Comparison of ENCODE assay signal across 1 cellular context in the genomic region with DNA sequence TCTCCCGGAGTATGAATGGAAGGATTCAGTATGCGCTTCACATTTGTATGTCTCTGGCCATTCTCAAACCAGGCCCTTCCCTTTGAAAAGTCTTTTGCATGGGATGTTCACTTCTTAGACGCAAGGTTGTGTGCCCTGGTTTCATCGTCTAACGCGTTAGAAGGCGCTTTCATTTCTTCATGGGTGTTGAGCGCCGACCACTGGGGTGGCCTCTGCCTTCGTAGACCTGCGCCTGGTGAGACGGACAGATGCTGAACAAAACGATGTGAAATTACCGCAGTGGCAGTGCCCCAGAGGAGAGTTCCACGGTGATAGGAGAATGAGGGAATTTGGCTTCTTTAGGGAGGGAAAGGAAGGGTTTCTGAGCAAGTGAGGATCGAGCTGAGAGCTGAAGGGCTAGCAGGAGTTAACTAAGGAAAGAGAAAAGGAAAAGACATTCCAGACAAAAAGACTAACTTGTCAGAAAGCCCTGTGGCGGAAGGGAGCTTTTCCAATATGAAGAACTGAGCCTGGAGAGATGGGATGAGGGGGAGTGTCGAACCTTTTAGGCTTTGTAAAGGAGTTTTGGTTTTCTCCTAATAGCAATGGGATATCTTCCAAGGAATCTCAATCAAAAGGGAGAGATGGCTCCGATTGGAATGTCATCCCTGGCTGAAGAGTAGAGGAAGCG.
TF ChIP-seq lines count a peak whose summit lies in the region.

No MANE protein-coding gene starts in this region.

TF ChIP-seq in K562, 482 proteins besides CTCF, POLR2A, EP300 and RAD21 (continues in another document):
- TF ChIP-seq FOXK2 (conservative IDR thresholded peaks at IDR 0.05 in 1 of 2, IDR thresholded peaks at IDR 0.05 in 1 of 2; ENCODE audit: low read depth in 2 of 2) (peak in 1 of 2 experiments; percentile 1; a peak in 1 of 4 replicates), HDAC3 (IDR thresholded peaks at IDR 0.05; ENCODE audit: borderline replicate concordance, partially characterized antibody) (no peak), NCOA6 (IDR thresholded peaks at IDR 0.05) (0 out of 2 replicates have a peak, but pooled peaks have one; percentile 5), ZNF347 (CRISPR knock-in tag; IDR thresholded peaks at IDR 0.05; ENCODE audit: low read depth) (0 out of 2 replicates have a peak, but pooled peaks have one; percentile 7), HDAC6 (IDR thresholded peaks at IDR 0.05; ENCODE audit: low read depth, low read length) (no peak), ZNF75A (CRISPR knock-in tag; IDR thresholded peaks at IDR 0.05) (no peak), MEIS2 (IDR thresholded peaks at IDR 0.05; ENCODE audit: partially characterized antibody) (no peak), GABPA (tag; conservative IDR thresholded peaks at IDR 0.05; ENCODE audit: low read depth) (0 out of 2 replicates have a peak, but pooled peaks have one; percentile 80), XRCC5 (IDR thresholded peaks at IDR 0.05; ENCODE audit: low read depth, low read length) (peak; percentile 50; the same call in 1 of the 2 replicates), ZBTB1 (CRISPR knock-in tag; IDR thresholded peaks at IDR 0.05; ENCODE audit: borderline replicate concordance, low read depth) (no peak), NFXL1 (CRISPR knock-in tag; IDR thresholded peaks at IDR 0.05) (no peak), RBBP5 (IDR thresholded peaks at IDR 0.05; ENCODE audit: borderline replicate concordance, insufficient read depth, low read length, poor library complexity, severe bottlenecking) (peak; percentile 62), EP400 (IDR thresholded peaks at IDR 0.05) (no peak), KLF16 (IDR thresholded peaks at IDR 0.05) (no peak), ZNF212 (CRISPR knock-in tag; IDR thresholded peaks at IDR 0.05) (no peak), TEAD1 (CRISPR knock-in tag; IDR thresholded peaks at IDR 0.05) (no peak), KAT7 (CRISPR knock-in tag; IDR thresholded peaks at IDR 0.05; ENCODE audit: borderline replicate concordance) (peak; percentile 95; the same call in 1 of the 2 replicates), NFYB (IDR thresholded peaks at IDR 0.05; ENCODE audit: extremely low read depth, insufficient read length) (no peak), ZC3H8 (IDR thresholded peaks at IDR 0.05) (no peak), ZNF707 (CRISPR knock-in tag; conservative IDR thresholded peaks at IDR 0.05) (no peak), RNF2 (IDR thresholded peaks at IDR 0.05) (no peak; the same call in 1 of the 2 replicates), MAFF (IDR thresholded peaks at IDR 0.05; ENCODE audit: low read length) (no peak), ESRRB (CRISPR knock-in tag; IDR thresholded peaks at IDR 0.05; ENCODE audit: borderline replicate concordance) (no peak), FOXK1 (CRISPR knock-in tag; IDR thresholded peaks at IDR 0.05; ENCODE audit: borderline replicate concordance) (no peak), GTF2E2 (tag; IDR thresholded peaks at IDR 0.05) (peak; percentile 77; the same call in 1 of the 2 replicates), SIX5 (IDR thresholded peaks at IDR 0.05; ENCODE audit: borderline replicate concordance in 1 of 2, insufficient read depth in 1 of 2, low read depth in 1 of 2, low read length in 2 of 2) (no peak), RUNX1 (IDR thresholded peaks at IDR 0.05; ENCODE audit: low read depth) (no peak), OTX1 (CRISPR knock-in tag; IDR thresholded peaks at IDR 0.05) (peak; percentile 84; the same call in 1 of the 2 replicates), ZNF224 (CRISPR knock-in tag; IDR thresholded peaks at IDR 0.05) (no peak), BCL6 (CRISPR knock-in tag; IDR thresholded peaks at IDR 0.05) (no peak), NFIX (CRISPR knock-in tag; IDR thresholded peaks at IDR 0.05; ENCODE audit: low read depth) (no peak), MCM2 (IDR thresholded peaks at IDR 0.05; ENCODE audit: low read depth) (no peak), TGIF2 (CRISPR knock-in tag; IDR thresholded peaks at IDR 0.05) (no peak), HDGF (IDR thresholded peaks at IDR 0.05) (peak; percentile 54; the same call in 1 of the 2 replicates), ZNF165 (CRISPR knock-in tag; IDR thresholded peaks at IDR 0.05; ENCODE audit: borderline replicate concordance) (no peak), EZH2 (IDR thresholded peaks at IDR 0.05; ENCODE audit: borderline replicate concordance, low read depth, low read length) (no peak), ZNF184 (CRISPR knock-in tag; IDR thresholded peaks at IDR 0.05) (no peak), NONO (IDR thresholded peaks at IDR 0.05; ENCODE audit: low read depth in 2 of 2, low read length in 1 of 2) (no peak)
- TF ChIP-seq, protein P1, sequence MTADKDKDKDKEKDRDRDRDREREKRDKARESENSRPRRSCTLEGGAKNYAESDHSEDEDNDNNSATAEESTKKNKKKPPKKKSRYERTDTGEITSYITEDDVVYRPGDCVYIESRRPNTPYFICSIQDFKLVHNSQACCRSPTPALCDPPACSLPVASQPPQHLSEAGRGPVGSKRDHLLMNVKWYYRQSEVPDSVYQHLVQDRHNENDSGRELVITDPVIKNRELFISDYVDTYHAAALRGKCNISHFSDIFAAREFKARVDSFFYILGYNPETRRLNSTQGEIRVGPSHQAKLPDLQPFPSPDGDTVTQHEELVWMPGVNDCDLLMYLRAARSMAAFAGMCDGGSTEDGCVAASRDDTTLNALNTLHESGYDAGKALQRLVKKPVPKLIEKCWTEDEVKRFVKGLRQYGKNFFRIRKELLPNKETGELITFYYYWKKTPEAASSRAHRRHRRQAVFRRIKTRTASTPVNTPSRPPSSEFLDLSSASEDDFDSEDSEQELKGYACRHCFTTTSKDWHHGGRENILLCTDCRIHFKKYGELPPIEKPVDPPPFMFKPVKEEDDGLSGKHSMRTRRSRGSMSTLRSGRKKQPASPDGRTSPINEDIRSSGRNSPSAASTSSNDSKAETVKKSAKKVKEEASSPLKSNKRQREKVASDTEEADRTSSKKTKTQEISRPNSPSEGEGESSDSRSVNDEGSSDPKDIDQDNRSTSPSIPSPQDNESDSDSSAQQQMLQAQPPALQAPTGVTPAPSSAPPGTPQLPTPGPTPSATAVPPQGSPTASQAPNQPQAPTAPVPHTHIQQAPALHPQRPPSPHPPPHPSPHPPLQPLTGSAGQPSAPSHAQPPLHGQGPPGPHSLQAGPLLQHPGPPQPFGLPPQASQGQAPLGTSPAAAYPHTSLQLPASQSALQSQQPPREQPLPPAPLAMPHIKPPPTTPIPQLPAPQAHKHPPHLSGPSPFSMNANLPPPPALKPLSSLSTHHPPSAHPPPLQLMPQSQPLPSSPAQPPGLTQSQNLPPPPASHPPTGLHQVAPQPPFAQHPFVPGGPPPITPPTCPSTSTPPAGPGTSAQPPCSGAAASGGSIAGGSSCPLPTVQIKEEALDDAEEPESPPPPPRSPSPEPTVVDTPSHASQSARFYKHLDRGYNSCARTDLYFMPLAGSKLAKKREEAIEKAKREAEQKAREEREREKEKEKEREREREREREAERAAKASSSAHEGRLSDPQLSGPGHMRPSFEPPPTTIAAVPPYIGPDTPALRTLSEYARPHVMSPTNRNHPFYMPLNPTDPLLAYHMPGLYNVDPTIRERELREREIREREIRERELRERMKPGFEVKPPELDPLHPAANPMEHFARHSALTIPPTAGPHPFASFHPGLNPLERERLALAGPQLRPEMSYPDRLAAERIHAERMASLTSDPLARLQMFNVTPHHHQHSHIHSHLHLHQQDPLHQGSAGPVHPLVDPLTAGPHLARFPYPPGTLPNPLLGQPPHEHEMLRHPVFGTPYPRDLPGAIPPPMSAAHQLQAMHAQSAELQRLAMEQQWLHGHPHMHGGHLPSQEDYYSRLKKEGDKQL (CRISPR knock-in tag; IDR thresholded peaks at IDR 0.05; ENCODE audit: borderline replicate concordance): no peak
- TF ChIP-seq, protein P2, sequence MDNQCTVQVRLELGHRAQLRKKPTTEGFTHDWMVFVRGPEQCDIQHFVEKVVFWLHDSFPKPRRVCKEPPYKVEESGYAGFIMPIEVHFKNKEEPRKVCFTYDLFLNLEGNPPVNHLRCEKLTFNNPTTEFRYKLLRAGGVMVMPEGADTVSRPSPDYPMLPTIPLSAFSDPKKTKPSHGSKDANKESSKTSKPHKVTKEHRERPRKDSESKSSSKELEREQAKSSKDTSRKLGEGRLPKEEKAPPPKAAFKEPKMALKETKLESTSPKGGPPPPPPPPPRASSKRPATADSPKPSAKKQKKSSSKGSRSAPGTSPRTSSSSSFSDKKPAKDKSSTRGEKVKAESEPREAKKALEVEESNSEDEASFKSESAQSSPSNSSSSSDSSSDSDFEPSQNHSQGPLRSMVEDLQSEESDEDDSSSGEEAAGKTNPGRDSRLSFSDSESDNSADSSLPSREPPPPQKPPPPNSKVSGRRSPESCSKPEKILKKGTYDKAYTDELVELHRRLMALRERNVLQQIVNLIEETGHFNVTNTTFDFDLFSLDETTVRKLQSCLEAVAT (IDR thresholded peaks at IDR 0.05): peak; percentile 39 to 63; a peak in 1 of 4 replicates
- TF ChIP-seq, protein P3, sequence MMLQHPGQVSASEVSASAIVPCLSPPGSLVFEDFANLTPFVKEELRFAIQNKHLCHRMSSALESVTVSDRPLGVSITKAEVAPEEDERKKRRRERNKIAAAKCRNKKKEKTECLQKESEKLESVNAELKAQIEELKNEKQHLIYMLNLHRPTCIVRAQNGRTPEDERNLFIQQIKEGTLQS (IDR thresholded peaks at IDR 0.05): no peak
- TF ChIP-seq, protein P3 (CRISPR knock-in tag; conservative IDR thresholded peaks at IDR 0.05): no peak
- TF ChIP-seq, protein P4, sequence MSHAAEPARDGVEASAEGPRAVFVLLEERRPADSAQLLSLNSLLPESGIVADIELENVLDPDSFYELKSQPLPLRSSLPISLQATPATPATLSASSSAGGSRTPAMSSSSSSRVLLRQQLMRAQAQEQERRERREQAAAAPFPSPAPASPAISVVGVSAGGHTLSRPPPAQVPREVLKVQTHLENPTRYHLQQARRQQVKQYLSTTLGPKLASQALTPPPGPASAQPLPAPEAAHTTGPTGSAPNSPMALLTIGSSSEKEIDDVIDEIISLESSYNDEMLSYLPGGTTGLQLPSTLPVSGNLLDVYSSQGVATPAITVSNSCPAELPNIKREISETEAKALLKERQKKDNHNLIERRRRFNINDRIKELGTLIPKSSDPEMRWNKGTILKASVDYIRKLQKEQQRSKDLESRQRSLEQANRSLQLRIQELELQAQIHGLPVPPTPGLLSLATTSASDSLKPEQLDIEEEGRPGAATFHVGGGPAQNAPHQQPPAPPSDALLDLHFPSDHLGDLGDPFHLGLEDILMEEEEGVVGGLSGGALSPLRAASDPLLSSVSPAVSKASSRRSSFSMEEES (CRISPR knock-in tag; IDR thresholded peaks at IDR 0.05): no peak
- TF ChIP-seq, protein P5, sequence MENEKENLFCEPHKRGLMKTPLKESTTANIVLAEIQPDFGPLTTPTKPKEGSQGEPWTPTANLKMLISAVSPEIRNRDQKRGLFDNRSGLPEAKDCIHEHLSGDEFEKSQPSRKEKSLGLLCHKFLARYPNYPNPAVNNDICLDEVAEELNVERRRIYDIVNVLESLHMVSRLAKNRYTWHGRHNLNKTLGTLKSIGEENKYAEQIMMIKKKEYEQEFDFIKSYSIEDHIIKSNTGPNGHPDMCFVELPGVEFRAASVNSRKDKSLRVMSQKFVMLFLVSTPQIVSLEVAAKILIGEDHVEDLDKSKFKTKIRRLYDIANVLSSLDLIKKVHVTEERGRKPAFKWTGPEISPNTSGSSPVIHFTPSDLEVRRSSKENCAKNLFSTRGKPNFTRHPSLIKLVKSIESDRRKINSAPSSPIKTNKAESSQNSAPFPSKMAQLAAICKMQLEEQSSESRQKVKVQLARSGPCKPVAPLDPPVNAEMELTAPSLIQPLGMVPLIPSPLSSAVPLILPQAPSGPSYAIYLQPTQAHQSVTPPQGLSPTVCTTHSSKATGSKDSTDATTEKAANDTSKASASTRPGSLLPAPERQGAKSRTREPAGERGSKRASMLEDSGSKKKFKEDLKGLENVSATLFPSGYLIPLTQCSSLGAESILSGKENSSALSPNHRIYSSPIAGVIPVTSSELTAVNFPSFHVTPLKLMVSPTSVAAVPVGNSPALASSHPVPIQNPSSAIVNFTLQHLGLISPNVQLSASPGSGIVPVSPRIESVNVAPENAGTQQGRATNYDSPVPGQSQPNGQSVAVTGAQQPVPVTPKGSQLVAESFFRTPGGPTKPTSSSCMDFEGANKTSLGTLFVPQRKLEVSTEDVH (IDR thresholded peaks at IDR 0.05; ENCODE audit: low read depth, partially characterized antibody): no peak
- TF ChIP-seq, protein P6, sequence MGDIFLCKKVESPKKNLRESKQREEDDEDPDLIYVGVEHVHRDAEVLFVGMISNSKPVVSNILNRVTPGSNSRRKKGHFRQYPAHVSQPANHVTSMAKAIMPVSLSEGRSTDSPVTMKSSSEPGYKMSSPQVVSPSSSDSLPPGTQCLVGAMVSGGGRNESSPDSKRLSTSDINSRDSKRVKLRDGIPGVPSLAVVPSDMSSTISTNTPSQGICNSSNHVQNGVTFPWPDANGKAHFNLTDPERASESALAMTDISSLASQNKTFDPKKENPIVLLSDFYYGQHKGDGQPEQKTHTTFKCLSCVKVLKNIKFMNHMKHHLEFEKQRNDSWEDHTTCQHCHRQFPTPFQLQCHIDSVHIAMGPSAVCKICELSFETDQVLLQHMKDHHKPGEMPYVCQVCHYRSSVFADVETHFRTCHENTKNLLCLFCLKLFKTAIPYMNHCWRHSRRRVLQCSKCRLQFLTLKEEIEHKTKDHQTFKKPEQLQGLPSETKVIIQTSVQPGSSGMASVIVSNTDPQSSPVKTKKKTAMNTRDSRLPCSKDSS (IDR thresholded peaks at IDR 0.05; ENCODE audit: low read depth, partially characterized antibody): no peak
- TF ChIP-seq, protein P7, sequence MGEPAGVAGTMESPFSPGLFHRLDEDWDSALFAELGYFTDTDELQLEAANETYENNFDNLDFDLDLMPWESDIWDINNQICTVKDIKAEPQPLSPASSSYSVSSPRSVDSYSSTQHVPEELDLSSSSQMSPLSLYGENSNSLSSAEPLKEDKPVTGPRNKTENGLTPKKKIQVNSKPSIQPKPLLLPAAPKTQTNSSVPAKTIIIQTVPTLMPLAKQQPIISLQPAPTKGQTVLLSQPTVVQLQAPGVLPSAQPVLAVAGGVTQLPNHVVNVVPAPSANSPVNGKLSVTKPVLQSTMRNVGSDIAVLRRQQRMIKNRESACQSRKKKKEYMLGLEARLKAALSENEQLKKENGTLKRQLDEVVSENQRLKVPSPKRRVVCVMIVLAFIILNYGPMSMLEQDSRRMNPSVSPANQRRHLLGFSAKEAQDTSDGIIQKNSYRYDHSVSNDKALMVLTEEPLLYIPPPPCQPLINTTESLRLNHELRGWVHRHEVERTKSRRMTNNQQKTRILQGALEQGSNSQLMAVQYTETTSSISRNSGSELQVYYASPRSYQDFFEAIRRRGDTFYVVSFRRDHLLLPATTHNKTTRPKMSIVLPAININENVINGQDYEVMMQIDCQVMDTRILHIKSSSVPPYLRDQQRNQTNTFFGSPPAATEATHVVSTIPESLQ (CRISPR knock-in tag; IDR thresholded peaks at IDR 0.05): no peak
- TF ChIP-seq, protein P8, sequence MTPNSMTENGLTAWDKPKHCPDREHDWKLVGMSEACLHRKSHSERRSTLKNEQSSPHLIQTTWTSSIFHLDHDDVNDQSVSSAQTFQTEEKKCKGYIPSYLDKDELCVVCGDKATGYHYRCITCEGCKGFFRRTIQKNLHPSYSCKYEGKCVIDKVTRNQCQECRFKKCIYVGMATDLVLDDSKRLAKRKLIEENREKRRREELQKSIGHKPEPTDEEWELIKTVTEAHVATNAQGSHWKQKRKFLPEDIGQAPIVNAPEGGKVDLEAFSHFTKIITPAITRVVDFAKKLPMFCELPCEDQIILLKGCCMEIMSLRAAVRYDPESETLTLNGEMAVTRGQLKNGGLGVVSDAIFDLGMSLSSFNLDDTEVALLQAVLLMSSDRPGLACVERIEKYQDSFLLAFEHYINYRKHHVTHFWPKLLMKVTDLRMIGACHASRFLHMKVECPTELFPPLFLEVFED (CRISPR knock-in tag; conservative IDR thresholded peaks at IDR 0.05): 0 out of 2 replicates have a peak, but pooled peaks have one; percentile 20
